In the genomic region with DNA sequence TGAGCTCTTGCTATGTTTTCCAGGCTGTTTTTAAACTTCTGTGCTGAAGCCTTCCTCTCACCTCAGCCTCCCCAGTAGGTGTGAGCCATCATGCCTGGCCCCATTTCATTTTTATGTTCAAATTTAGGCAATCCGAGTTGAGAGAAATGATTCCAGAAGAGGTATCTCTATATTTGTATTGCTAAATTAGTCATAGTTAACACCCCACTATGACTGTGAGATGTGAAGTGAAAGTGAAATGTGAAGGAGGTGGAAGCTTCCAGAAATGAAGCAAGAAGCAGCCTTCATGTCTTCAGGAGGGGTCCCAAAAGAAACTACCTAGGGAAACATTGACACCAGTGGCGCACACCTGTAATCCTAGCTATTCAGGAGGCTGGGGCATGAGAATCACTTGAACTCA, we compare ENCODE assay signal across 13 cellular contexts. TPM values are rescaled to one million over a fixed set of nuclear protein-coding genes. Genes with fewer than 3 reads are reported as not detected.
DNase-seq lines count a peak whose midpoint lies in the region; ATAC-seq and TF ChIP-seq lines count a peak whose summit lies in the region.
"Had no signal": no experiment of that assay in that cellular context is flagged by ENCODE, and none has a peak within 500 bp of the region (broad histone marks: within the 10 kb centered on the region; RNA-seq: fewer than 3 reads in every experiment).

No MANE protein-coding gene starts in this region.

- ATAC-seq in GM19043 (IDR thresholded peaks at IDR 0.05; ENCODE audit: low read depth, unreplicated experiment) = peak; percentile 53
- peak; percentile 69 for ATAC-seq in GM21786 (IDR thresholded peaks at IDR 0.05; ENCODE audit: unreplicated experiment)
- ATAC-seq in HG03135 (IDR thresholded peaks at IDR 0.05; ENCODE audit: unreplicated experiment) = peak; percentile 83

- DNase-seq in neural crest cell (ENCODE audit: low read depth, low spot score) = no peak
- DNase-seq in HEK293T (ENCODE audit: extremely low spot score) = no peak
- DNase-seq in activated T-cell treated with anti-CD3 and anti-CD28 coated beads, Interleukin-2, amount 50 U/mL, for 1 hour = no peak
- DNase-seq in endothelial cell (ENCODE audit: low spot score) = no peak
- DNase-seq: activated CD4-positive, alpha-beta T cell treated with anti-CD3 and anti-CD28 coated beads, Interleukin-2, amount 50 U/mL, for 48 hours; NCI-H1105; uterus had no signal

- H3K27me3 Mint-ChIP-seq in neural crest cell (ENCODE audit: low read depth) (no peaks in the 10 kb centered on the region), endothelial cell (ENCODE audit: unreplicated experiment) (no peaks in the 10 kb centered on the region)

- H3K9me3 Mint-ChIP-seq in neural crest cell (peaks cover under 1% of the 10 kb centered on the region), endothelial cell (ENCODE audit: unreplicated experiment) (no peaks in the 10 kb centered on the region)
- H3K9me3 Mint-ChIP-seq: activated naive CD4-positive, alpha-beta T cell treated with anti-CD3 and anti-CD28 coated beads, Interleukin-2, amount 50 U/mL, for 24 hours had no signal

- H3K27ac Mint-ChIP-seq in neural crest cell (ENCODE audit: unreplicated experiment) (peak overlapping the region; percentile 50), endothelial cell (ENCODE audit: unreplicated experiment) (no peak overlapping the region)
- H3K27ac Mint-ChIP-seq: activated naive CD4-positive, alpha-beta T cell treated with anti-CD3 and anti-CD28 coated beads, Interleukin-2, amount 50 U/mL, for 24 hours had no signal

- CTCF ChIA-PET in HEK293T (lab: Yijun Ruan, JAX) = interaction anchor here (1.4 kb wide), 1 partner anchor 10 kb away, joined by 4 read pairs; no protein-coding TSS in a partner anchor

- H3K4me1 Mint-ChIP-seq in neural crest cell (no peaks in the 10 kb centered on the region), endothelial cell (ENCODE audit: unreplicated experiment) (no peaks in the 10 kb centered on the region)
- H3K4me1 Mint-ChIP-seq: activated naive CD4-positive, alpha-beta T cell treated with anti-CD3 and anti-CD28 coated beads, Interleukin-2, amount 50 U/mL, for 24 hours had no signal

- H3K36me3 Mint-ChIP-seq in neural crest cell (ENCODE audit: low read depth) (no peaks in the 10 kb centered on the region), endothelial cell (ENCODE audit: low read depth, unreplicated experiment) (no peaks in the 10 kb centered on the region)
- H3K36me3 Mint-ChIP-seq: activated naive CD4-positive, alpha-beta T cell treated with anti-CD3 and anti-CD28 coated beads, Interleukin-2, amount 50 U/mL, for 24 hours had no signal

- POLR2A ChIA-PET in HEK293T (lab: Yijun Ruan, JAX) = no interaction called here

- TF ChIP-seq CTCF in neural crest cell (conservative IDR thresholded peaks at IDR 0.05) (no peak), endothelial cell (IDR thresholded peaks at IDR 0.05; ENCODE audit: unreplicated experiment) (no peak)

- no peak overlapping the region for H3K4me3 Mint-ChIP-seq in neural crest cell
- H3K4me3 Mint-ChIP-seq in endothelial cell (ENCODE audit: unreplicated experiment) = no peak overlapping the region
- H3K4me3 Mint-ChIP-seq: activated naive CD4-positive, alpha-beta T cell treated with anti-CD3 and anti-CD28 coated beads, Interleukin-2, amount 50 U/mL, for 24 hours had no signal

TF ChIP-seq in HEK293T, 16 proteins besides CTCF, POLR2A, EP300 and RAD21:
- TF ChIP-seq, protein P1, sequence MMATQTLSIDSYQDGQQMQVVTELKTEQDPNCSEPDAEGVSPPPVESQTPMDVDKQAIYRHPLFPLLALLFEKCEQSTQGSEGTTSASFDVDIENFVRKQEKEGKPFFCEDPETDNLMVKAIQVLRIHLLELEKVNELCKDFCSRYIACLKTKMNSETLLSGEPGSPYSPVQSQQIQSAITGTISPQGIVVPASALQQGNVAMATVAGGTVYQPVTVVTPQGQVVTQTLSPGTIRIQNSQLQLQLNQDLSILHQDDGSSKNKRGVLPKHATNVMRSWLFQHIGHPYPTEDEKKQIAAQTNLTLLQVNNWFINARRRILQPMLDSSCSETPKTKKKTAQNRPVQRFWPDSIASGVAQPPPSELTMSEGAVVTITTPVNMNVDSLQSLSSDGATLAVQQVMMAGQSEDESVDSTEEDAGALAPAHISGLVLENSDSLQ (IDR thresholded peaks at IDR 0.05) = no peak
- TF ChIP-seq FOXA1 (IDR thresholded peaks at IDR 0.05) (no peak), TARDBP (IDR thresholded peaks at IDR 0.05) (no peak), L3MBTL2 (conservative IDR thresholded peaks at IDR 0.05) (no peak), FOXK2 (IDR thresholded peaks at IDR 0.05) (no peak), ZNF384 (IDR thresholded peaks at IDR 0.05) (no peak), BHLHE40 (IDR thresholded peaks at IDR 0.05; ENCODE audit: borderline replicate concordance) (no peak), SP1 (IDR thresholded peaks at IDR 0.05) (no peak), ARNT (IDR thresholded peaks at IDR 0.05) (no peak), LEF1 (IDR thresholded peaks at IDR 0.05; ENCODE audit: borderline replicate concordance) (no peak)

RNA-seq across cellular contexts. Expression of a gene that starts 17.7 kb away (rescaled TPM):
- total RNA-seq in neural crest cell = 0.18 and 0.56 TPM in 2 replicates
- total RNA-seq in endothelial cell (ENCODE audit: unreplicated experiment) = 0.85 TPM
- total RNA-seq: skeletal muscle tissue; T-helper 1 cell treated with Interleukin-12 subunit alpha and Interleukin-12 subunit beta and Interleukin-4 antibody, amounts not matched to agents 30 ng/mL and 1 ng/mL, for 36 hours had no signal
